In genomic region chr11:16881074-16881709, GRCh38 we compare ENCODE assay signal across 8 cellular contexts.
DNase-seq lines count a peak whose midpoint lies in the region; ATAC-seq and TF ChIP-seq lines count a peak whose summit lies in the region.

No MANE protein-coding gene starts in this region.

- H3K4me3 ChIP-seq in fibroblast of mammary gland (ENCODE audit: control insufficient read depth, low read depth, low read length), result no peak overlapping the region

- TF ChIP-seq CTCF in fibroblast of mammary gland (conservative IDR thresholded peaks at IDR 0.05; ENCODE audit: control insufficient read depth, insufficient read depth, low read depth, low read length), result peak; percentile 45

- DNase-seq in NCI-H226 (peak; percentile 78), fibroblast of mammary gland (ENCODE audit: low read depth) (peak; percentile 69), renal cortical epithelial cell (ENCODE audit: low read depth) (peak; percentile 85), mesenteric fat pad (ENCODE audit: low spot score) (no peak), putamen (ENCODE audit: low spot score) (no peak), activated T-cell treated with anti-CD3 and anti-CD28 coated beads for 4 hours (no peak)

- ATAC-seq in GM21529 (IDR thresholded peaks at IDR 0.05; ENCODE audit: unreplicated experiment) (peak; percentile 63), HG03354 (IDR thresholded peaks at IDR 0.05; ENCODE audit: poor library complexity, severe bottlenecking, unreplicated experiment) (no peak)

Comparison
In these comparisons a context has a peak if more than half of its experiments do, and no peak if none do; other contexts are left out.
1. DNase-seq: peak in NCI-H226 (single experiment), fibroblast of mammary gland (single experiment) and renal cortical epithelial cell (single experiment); none in mesenteric fat pad (single experiment), putamen (single experiment) and activated T-cell treated with anti-CD3 and anti-CD28 coated beads for 4 hours (single experiment).